ENCODE assay signal across 20 cellular contexts in the genomic region with DNA sequence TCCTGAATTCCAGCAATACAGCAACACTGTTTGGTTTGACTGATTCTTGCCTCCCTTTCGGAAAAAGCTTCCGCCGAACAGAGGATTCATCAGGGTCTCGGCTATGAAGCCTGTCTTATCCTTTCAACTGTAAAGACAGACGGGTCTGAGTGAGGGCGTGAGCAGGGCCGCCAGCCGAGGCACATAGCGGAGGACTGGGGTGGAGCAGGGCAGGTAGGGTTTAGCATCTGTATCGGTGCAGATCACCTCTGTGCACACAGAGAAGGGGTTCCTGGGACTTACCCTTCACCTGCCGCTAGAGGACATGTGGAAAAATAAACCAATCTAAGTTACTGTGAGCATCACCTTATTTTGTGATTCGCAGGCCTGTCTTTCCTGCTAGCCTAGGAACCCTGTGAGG.
"Had no signal": no experiment of that assay in that cellular context is flagged by ENCODE, and none has a peak within 500 bp of the region (broad histone marks: within the 10 kb centered on the region; RNA-seq: fewer than 3 reads in every experiment).

No MANE protein-coding gene starts in this region.

- H3K36me3 ChIP-seq: gastrocnemius medialis, left ventricle myocardium inferior, spleen, uterus had no signal

- H3K27ac ChIP-seq: gastrocnemius medialis, left ventricle myocardium inferior, parathyroid adenoma, psoas muscle, testis, uterus had no signal

- H3K4me1 ChIP-seq: gastrocnemius medialis, left ventricle myocardium inferior, parathyroid adenoma, psoas muscle, testis, uterus had no signal

- H3K9me3 ChIP-seq: gastrocnemius medialis, left ventricle myocardium inferior, psoas muscle, testis, uterus had no signal

- H3K27me3 ChIP-seq: gastrocnemius medialis, spleen, testis, uterus had no signal

- H3K9ac ChIP-seq: parathyroid adenoma had no signal

- ATAC-seq: esophagus mucosa; gastrocnemius medialis; natural killer cell treated with Interleukin-12 subunit alpha and Interleukin-12 subunit beta and Interleukin-15 and Interleukin-18, amount 100 ng/mL, for 72 hours; psoas muscle; sciatic nerve; stimulated activated memory B cell treated with anti-CD40 and anti-IgM and Interleukin-4, amounts not matched to agents 10 μg/mL and 1 μg/mL and 100 μg/mL, for 72 hours had no signal

- DNase-seq: cerebellar nuclear complex; effector CD8-positive, alpha-beta T cell; gastrocnemius medialis; left ventricle myocardium inferior; mesenchymal stem cell; midbrain; psoas muscle; spleen; stimulated activated CD4-positive, alpha-beta T cell treated with anti-CD3 and anti-CD28 coated beads, Interleukin-15, amount 100 ng/mL, for 24 hours; stimulated activated CD4-positive, alpha-beta T cell treated with anti-CD3 and anti-CD28 coated beads, Interleukin-1b, Interleukin-23, amount 100 ng/mL, for 48 hours; stimulated activated CD4-positive, alpha-beta T cell treated with anti-CD3 and anti-CD28 coated beads, Interleukin-4, amount 100 ng/mL, for 24 hours; testis; trophoblast cell; uterus had no signal

- H3K4me3 ChIP-seq: gastrocnemius medialis, left ventricle myocardium inferior, lung, psoas muscle, spleen, testis, uterus had no signal
